8 cellular contexts compared by ENCODE assay signal in the genomic region with DNA sequence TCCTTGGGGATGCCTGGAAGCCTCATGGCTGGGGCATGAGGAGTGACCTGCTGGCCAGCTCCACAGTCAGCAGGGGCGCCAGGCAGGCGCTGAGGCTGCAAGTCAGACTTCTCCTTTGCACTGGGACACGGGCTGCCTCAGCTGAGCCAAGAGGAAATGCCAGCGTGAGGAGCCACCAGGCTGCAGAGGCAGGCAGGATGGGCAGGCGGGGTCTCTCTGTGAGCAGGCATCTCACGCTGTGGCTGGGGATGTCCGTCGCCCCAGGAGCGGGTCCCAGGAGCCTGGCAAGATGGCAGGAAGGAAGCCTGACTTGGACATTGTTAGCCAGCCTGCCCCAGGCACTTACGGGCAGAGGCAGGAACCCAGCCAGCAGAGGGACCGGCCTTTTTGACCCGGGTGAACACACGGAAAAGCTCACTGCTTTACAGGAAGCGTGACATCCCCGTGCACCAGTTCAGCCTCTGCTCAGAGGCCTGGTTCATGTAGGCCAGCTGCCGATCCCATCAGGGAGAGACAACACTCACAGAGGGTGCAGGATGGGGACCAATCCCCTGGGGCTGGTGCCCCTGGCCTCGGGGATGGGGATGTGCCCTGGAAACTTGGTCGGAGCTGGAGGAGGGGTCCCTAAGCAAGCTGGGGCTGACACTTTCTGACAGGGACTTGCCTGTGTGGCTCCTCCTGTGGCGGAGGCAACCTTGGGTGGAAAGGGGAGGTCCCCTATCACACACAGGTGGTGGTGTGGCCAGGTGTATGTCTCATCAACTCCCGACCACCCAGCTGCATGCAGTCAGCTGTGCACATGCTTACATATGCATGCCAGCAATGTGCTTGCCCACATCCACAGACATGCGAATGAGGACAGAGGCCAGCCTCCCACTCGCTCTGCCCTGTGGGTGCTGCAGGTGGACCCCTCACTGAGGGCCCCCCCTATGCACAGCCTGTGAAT. TPM values are rescaled to one million over a fixed set of nuclear protein-coding genes. Genes with fewer than 3 reads are reported as not detected.
DNase-seq lines count a peak whose midpoint lies in the region; ATAC-seq and TF ChIP-seq lines count a peak whose summit lies in the region.

No MANE protein-coding gene starts in this region.

- no peaks in the 10 kb centered on the region for H3K27me3 ChIP-seq in upper lobe of right lung

- no peaks in the 10 kb centered on the region for H3K36me3 ChIP-seq in upper lobe of right lung

- peaks cover 49% of the 10 kb centered on the region for H3K4me1 ChIP-seq in upper lobe of right lung

- H3K4me3 ChIP-seq in astrocyte of the cerebellum (ENCODE audit: low read depth, low read length), result no peak overlapping the region
- H3K4me3 ChIP-seq in upper lobe of right lung, result no peak overlapping the region

- peak overlapping the region; percentile 76 for H3K27ac ChIP-seq in upper lobe of right lung

- intact Hi-C loops in upper lobe of right lung (cut with DNase I), result no loop called here

- no peaks in the 10 kb centered on the region for H3K9me3 ChIP-seq in upper lobe of right lung

- TF ChIP-seq CTCF in astrocyte of the cerebellum (IDR thresholded peaks at IDR 0.05; ENCODE audit: low read depth, low read length, missing control alignments) (peak; percentile 26), upper lobe of right lung (IDR thresholded peaks at IDR 0.05) (no peak)

- ATAC-seq in upper lobe of right lung (peak; percentile 83), HG03095 (IDR thresholded peaks at IDR 0.05; ENCODE audit: unreplicated experiment) (no peak), HG02678 (IDR thresholded peaks at IDR 0.05; ENCODE audit: unreplicated experiment) (no peak), GM19324 (IDR thresholded peaks at IDR 0.05; ENCODE audit: low FRiP score, unreplicated experiment) (no peak)

- in situ Hi-C loops in astrocyte of the cerebellum (cut with HindIII; ENCODE audit: low sequenced_read_pairs), result no loop called here

- peak; percentile 69 for DNase-seq in activated effector memory CD4-positive, alpha-beta T cell treated with anti-CD3 and anti-CD28 coated beads, Interleukin-2, amount 50 U/mL, for 16 hours
- no peak for DNase-seq in activated effector memory CD4-positive, alpha-beta T cell treated with Interleukin-2 at 50 U/mL for 16 hours
- DNase-seq in astrocyte of the cerebellum (ENCODE audit: low read depth) (no peak), kidney tubule cell (ENCODE audit: low spot score) (peak; percentile 35), upper lobe of right lung (peak; percentile 82)

RNA-seq across cellular contexts. Expression of a gene that starts 10.0 kb away (rescaled TPM):
- total RNA-seq in upper lobe of right lung, result 7.8 TPM

RNA-seq across cellular contexts. Expression of a gene that starts 10.0 kb away (rescaled TPM):
- 20.5 TPM for total RNA-seq in upper lobe of right lung

Comparison
In these comparisons a context has a peak if more than half of its experiments do, and no peak if none do; other contexts are left out.
1. DNase-seq: peak in activated effector memory CD4-positive, alpha-beta T cell treated with anti-CD3 and anti-CD28 coated beads, Interleukin-2, amount 50 U/mL, for 16 hours (single experiment), kidney tubule cell (single experiment) and upper lobe of right lung (single experiment); none in activated effector memory CD4-positive, alpha-beta T cell treated with Interleukin-2 at 50 U/mL for 16 hours (single experiment) and astrocyte of the cerebellum (single experiment).